In the genomic region with DNA sequence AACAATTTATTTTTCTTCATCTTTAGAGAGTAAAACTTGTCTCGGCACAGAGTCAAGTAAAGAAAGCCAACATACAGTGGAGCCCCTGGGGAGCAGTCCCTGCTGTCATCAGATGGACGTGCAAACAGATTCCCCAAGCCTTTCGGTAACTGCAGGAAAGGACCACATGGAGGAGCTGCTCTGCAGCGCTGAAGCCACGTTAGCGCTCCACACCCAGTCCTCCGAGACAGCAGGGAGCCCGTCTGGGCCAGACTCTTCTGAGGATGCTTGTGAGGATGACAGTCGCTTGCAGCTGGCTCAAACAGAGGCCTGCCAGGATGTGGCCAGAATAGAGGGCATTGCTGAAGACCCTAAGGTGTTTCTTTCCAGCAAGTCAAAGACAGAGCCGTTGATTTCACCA, we compare ENCODE assay signal across 8 cellular contexts.
DNase-seq lines count a peak whose midpoint lies in the region; TF ChIP-seq lines count a peak whose summit lies in the region.

No MANE protein-coding gene starts in this region.

- DNase-seq in Caco-2 (peak; percentile 41 to 46), fibroblast of the aortic adventitia (ENCODE audit: low read depth) (peak; percentile 76), non-pigmented ciliary epithelial cell (ENCODE audit: low read depth) (peak; percentile 45), HPDE6-E6E7 (ENCODE audit: extremely low spot score) (no peak), NCI-H1048 (lab: John Stamatoyannopoulos, UW) (no peak), prostate gland (ENCODE audit: low spot score) (no peak)
- no peak for DNase-seq in effector CD4-positive, alpha-beta T cell

- H3K4me2 ChIP-seq in OCI-LY1 (ENCODE audit: low read length), result peak overlapping the region; percentile 56

- TF ChIP-seq CTCF in Caco-2 (IDR thresholded peaks at IDR 0.05; ENCODE audit: insufficient read depth in 1 of 2, low read depth in 1 of 2, low read length in 1 of 2, severe bottlenecking in 1 of 2, unreplicated experiment in 1 of 2) (peak; percentile 29 to 52), OCI-LY1 (IDR thresholded peaks at IDR 0.05; ENCODE audit: low read length) (peak; percentile 88), fibroblast of the aortic adventitia (IDR thresholded peaks at IDR 0.05; ENCODE audit: insufficient read depth, low read length) (peak; percentile 82), prostate gland (IDR thresholded peaks at IDR 0.05) (peak in 1 of 4 experiments; percentile 21)

- H3K36me3 Mint-ChIP-seq in Caco-2 (ENCODE audit: insufficient read depth, unreplicated experiment), result peaks cover 23% of the 10 kb centered on the region

- no peaks in the 10 kb centered on the region for H3F3A ChIP-seq in OCI-LY1 (ENCODE audit: insufficient read depth, low read length)

- H3K27ac Mint-ChIP-seq in Caco-2 (ENCODE audit: unreplicated experiment), result no peak overlapping the region

- no peak for TF ChIP-seq POLR2A in prostate gland (IDR thresholded peaks at IDR 0.05)

- POLR2A ChIA-PET in Caco-2 (lab: Charles Lee), result no interaction called here

- H3K27me3 Mint-ChIP-seq in Caco-2 (ENCODE audit: insufficient read depth, unreplicated experiment), result no peaks in the 10 kb centered on the region

- peaks cover 14% of the 10 kb centered on the region for H3K9me3 Mint-ChIP-seq in Caco-2 (ENCODE audit: unreplicated experiment)

- intact Hi-C loops in Caco-2 (cut with micrococcal nuclease; ENCODE audit: unreplicated experiment) (loop anchor here (2.0 to 5.0 kb wide), 2 partner anchors 40 to 52 kb away; no protein-coding TSS in a partner anchor), prostate gland (cut with DNase I) (loop anchor here (10.0 kb wide), 1 partner anchor 82 kb away; the partner anchor contains the start of genes CNST and TFB2M)

- 43% methylated on average over 10 of the region's 10 CpGs for WGBS in prostate gland

- H4K20me1 ChIP-seq in OCI-LY1 (ENCODE audit: insufficient read depth, low read length), result no peaks in the 10 kb centered on the region

- no peak overlapping the region for H3K4me3 ChIP-seq in Caco-2 (ENCODE audit: low read depth, low read length)
- H3K4me3 ChIP-seq in OCI-LY1 (ENCODE audit: low read depth, low read length, poor library complexity, severe bottlenecking), result peak overlapping the region; percentile 52
- peak overlapping the region; percentile 38 for H3K4me3 ChIP-seq in fibroblast of the aortic adventitia (ENCODE audit: low read depth, low read length)
- H3K4me3 ChIP-seq in prostate gland, result no peak overlapping the region

- BruUV-seq in Caco-2 (replicated peaks; lab: Mats Ljungman, UMichigan), result no TSS peak

- peak overlapping the region; percentile 28; the same call in 1 of the 2 replicates for H3K9ac ChIP-seq in OCI-LY1 (ENCODE audit: low read length)

- no peak overlapping the region for H3K4me3 Mint-ChIP-seq in Caco-2 (ENCODE audit: unreplicated experiment)

- no peaks in the 10 kb centered on the region for H3K4me1 Mint-ChIP-seq in Caco-2 (ENCODE audit: low read depth, unreplicated experiment)

- H3K9me3 ChIP-seq in Caco-2 (no peaks in the 10 kb centered on the region), OCI-LY1 (ENCODE audit: low read length) (no peaks in the 10 kb centered on the region), prostate gland (no peaks in the 10 kb centered on the region)

- H3K27me3 ChIP-seq in Caco-2 (replicated peaks; ENCODE audit: control insufficient read depth, insufficient read depth, low read length), result no peaks in the 10 kb centered on the region
- H3K27me3 ChIP-seq in OCI-LY1 (ENCODE audit: insufficient read depth, low read length), result no peaks in the 10 kb centered on the region
- no peaks in the 10 kb centered on the region for H3K27me3 ChIP-seq in prostate gland (replicated peaks; ENCODE audit: insufficient read depth)

- H3K79me2 ChIP-seq in OCI-LY1 (ENCODE audit: insufficient read depth, low read length), result peaks cover 10% of the 10 kb centered on the region

- H3K36me3 ChIP-seq in Caco-2 (ENCODE audit: control insufficient read depth, insufficient read depth, low read length) (no peaks in the 10 kb centered on the region; the same call in 1 of the 2 replicates), OCI-LY1 (ENCODE audit: insufficient read depth, low read length) (peaks cover 37% of the 10 kb centered on the region), prostate gland (no peaks in the 10 kb centered on the region)

- CTCF ChIA-PET in Caco-2 (lab: Charles Lee), result no interaction called here

- H2AFZ ChIP-seq in OCI-LY1 (ENCODE audit: low read length), result no peak overlapping the region

- no peaks in the 10 kb centered on the region for H3K9me2 ChIP-seq in OCI-LY1 (ENCODE audit: low read depth, low read length)

- H3K4me1 ChIP-seq in Caco-2 (no peaks in the 10 kb centered on the region), OCI-LY1 (ENCODE audit: insufficient read depth, low read length, severe bottlenecking) (peaks cover 55% of the 10 kb centered on the region), prostate gland (replicated peaks) (no peaks in the 10 kb centered on the region)

- H3K27ac ChIP-seq in OCI-LY1 (ENCODE audit: low read depth, low read length, poor library complexity, severe bottlenecking) (peak overlapping the region; percentile 67), prostate gland (no peak overlapping the region)

Comparison
In these comparisons a context has a peak if more than half of its experiments do, and no peak if none do; other contexts are left out.
1. DNase-seq: peak in Caco-2 (2 of 2), fibroblast of the aortic adventitia (single experiment) and non-pigmented ciliary epithelial cell (single experiment); none in effector CD4-positive, alpha-beta T cell (single experiment), HPDE6-E6E7 (single experiment), NCI-H1048 (single experiment) and prostate gland (single experiment).
2. H3K4me3 ChIP-seq: peak in OCI-LY1 (single experiment) and fibroblast of the aortic adventitia (single experiment); none in Caco-2 (single experiment) and prostate gland (0 of 2).